Comparison of ENCODE assay signal across 1 cellular context in genomic region chr16:2770057-2770780, GRCh38.
TF ChIP-seq lines count a peak whose summit lies in the region.

No MANE protein-coding gene starts in this region.

TF ChIP-seq in IMR-90, 13 proteins besides CTCF, POLR2A, EP300 and RAD21:
- TF ChIP-seq NFE2L2 (IDR thresholded peaks at IDR 0.05; ENCODE audit: low read depth, low read length) (no peak), RFX5 (IDR thresholded peaks at IDR 0.05; ENCODE audit: low read depth, low read length) (no peak), USF2 (IDR thresholded peaks at IDR 0.05; ENCODE audit: low read depth, low read length) (no peak), ELK1 (IDR thresholded peaks at IDR 0.05; ENCODE audit: borderline replicate concordance, low read depth, low read length) (no peak), BHLHE40 (IDR thresholded peaks at IDR 0.05; ENCODE audit: low read depth, low read length) (no peak), CHD1 (IDR thresholded peaks at IDR 0.05; ENCODE audit: low read depth, low read length) (no peak), SMC3 (IDR thresholded peaks at IDR 0.05; ENCODE audit: low read depth, low read length) (no peak), RCOR1 (IDR thresholded peaks at IDR 0.05; ENCODE audit: insufficient replicate concordance, low read length) (no peak), FOS (IDR thresholded peaks at IDR 0.05; ENCODE audit: low read depth, low read length) (no peak), MXI1 (IDR thresholded peaks at IDR 0.05; ENCODE audit: borderline replicate concordance, low read depth, low read length) (no peak), CEBPB (IDR thresholded peaks at IDR 0.05; ENCODE audit: low read depth, low read length) (no peak), MAFK (IDR thresholded peaks at IDR 0.05; ENCODE audit: low read depth, low read length) (no peak)
